21 cellular contexts compared by ENCODE assay signal in the genomic region with DNA sequence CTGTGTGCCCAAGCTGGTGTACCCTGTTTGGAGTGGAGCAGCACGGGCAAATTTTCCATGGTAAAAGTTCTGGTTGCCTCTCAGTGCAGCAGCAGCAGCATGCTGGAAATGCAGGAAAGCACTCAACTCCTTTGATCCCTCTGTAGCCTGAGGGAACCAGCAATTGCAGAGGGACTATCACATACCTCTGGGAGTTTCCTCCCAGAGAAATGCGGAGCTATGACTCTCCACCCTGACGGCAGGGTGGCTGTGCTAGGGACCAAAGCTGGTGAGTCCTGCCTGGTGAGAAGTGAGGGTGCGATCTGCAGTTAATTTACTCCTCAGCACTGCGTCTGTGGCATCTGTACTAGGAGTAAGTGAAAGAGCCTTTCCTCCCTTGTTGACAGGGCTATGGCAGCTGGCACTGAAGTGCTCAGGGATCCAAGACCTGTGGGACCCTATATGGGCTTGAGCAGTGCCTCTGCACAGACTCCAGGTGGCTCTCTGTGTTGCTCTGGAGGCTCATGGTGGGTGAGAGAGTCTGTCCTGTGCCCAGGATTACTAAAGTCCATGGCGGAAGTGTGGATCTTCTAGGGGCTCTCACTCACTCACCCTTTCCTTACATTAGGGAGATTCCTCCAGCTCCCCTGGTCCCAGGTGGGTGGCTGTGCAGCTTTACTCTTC.
"Had no signal": no experiment of that assay in that cellular context is flagged by ENCODE, and none has a peak within 500 bp of the region (broad histone marks: within the 10 kb centered on the region; RNA-seq: fewer than 3 reads in every experiment).

No MANE protein-coding gene starts in this region.

- ATAC-seq: activated CD8-positive, alpha-beta T cell treated with anti-CD3 and anti-CD28 coated beads, Interleukin-2, amount 10 ng/mL, durations not matched to agents 7 days and 5 days; activated naive CD4-positive, alpha-beta T cell treated with anti-CD3 and anti-CD28 coated beads, Interleukin-2, amount 50 U/mL, for 72 hours; foreskin keratinocyte; mucosa of descending colon; T-cell had no signal

- H3K27ac Mint-ChIP-seq: activated CD8-positive, alpha-beta T cell treated with anti-CD3 and anti-CD28 coated beads, Interleukin-2, amount 10 ng/mL, durations not matched to agents 7 days and 5 days; activated naive CD4-positive, alpha-beta T cell treated with anti-CD3 and anti-CD28 coated beads, Interleukin-2, amount 50 U/mL, for 72 hours; activated T-helper 1 cell treated with anti-CD3 and anti-CD28 coated beads, Interleukin-12 subunit alpha, Interleukin-12 subunit beta, Interleukin-2, Interleukin-4 antibody, amounts not matched to agents 30 ng/mL and 10 ng/mL and 1 ng/mL, durations not matched to agents 14 hours and 24 hours and 36 hours; memory B cell; T-cell; T-helper 2 cell treated with Interferon-gamma antibody and Interleukin-4, amounts not matched to agents 5 μg/mL and 100 μg/mL, for 36 hours had no signal

- H3K27me3 Mint-ChIP-seq: memory B cell, T-cell had no signal

- H3K9me3 ChIP-seq: sigmoid colon, testis, upper lobe of left lung had no signal

- H3K27me3 ChIP-seq: foreskin keratinocyte, sigmoid colon, testis, upper lobe of left lung had no signal

- H3K36me3 Mint-ChIP-seq: memory B cell, T-cell had no signal

- H3K4me3 ChIP-seq: mucosa of descending colon, sigmoid colon, testis, upper lobe of left lung had no signal

- H3K4me1 ChIP-seq: foreskin keratinocyte, sigmoid colon, testis, upper lobe of left lung had no signal

- H3K27ac ChIP-seq: foreskin keratinocyte, sigmoid colon, testis, upper lobe of left lung, VCaP had no signal

- DNase-seq: activated CD4-positive, alpha-beta T cell treated with anti-CD3 and anti-CD28 coated beads, Interleukin-2, amount 50 U/mL, for 1 hour; activated CD4-positive, CD25-positive, alpha-beta regulatory T cell treated with anti-CD3 and anti-CD28 coated beads, Interleukin-2, amount 50 U/mL, for 72 hours; activated CD8-positive, alpha-beta T cell treated with anti-CD3 and anti-CD28 coated beads, Interleukin-2, amount 10 ng/mL, durations not matched to agents 7 days and 5 days; activated gamma-delta T cell treated with Interleukin-2 at 50 U/mL for 16 hours; central memory CD4-positive, alpha-beta T cell; dermis blood vessel endothelial cell; effector CD8-positive, alpha-beta T cell; foreskin keratinocyte; mucosa of descending colon; retina; sigmoid colon; stimulated activated CD4-positive, alpha-beta T cell treated with anti-CD3 and anti-CD28 coated beads, Interleukin-4, amount 100 ng/mL, for 1 hour; stimulated activated naive CD4-positive, alpha-beta T cell; T-cell; testis; upper lobe of left lung had no signal

- H3K36me3 ChIP-seq: sigmoid colon, upper lobe of left lung had no signal

- H3K4me3 Mint-ChIP-seq: activated CD8-positive, alpha-beta T cell treated with anti-CD3 and anti-CD28 coated beads, Interleukin-2, amount 10 ng/mL, durations not matched to agents 7 days and 5 days; activated T-helper 1 cell treated with anti-CD3 and anti-CD28 coated beads, Interleukin-12 subunit alpha, Interleukin-12 subunit beta, Interleukin-2, Interleukin-4 antibody, amounts not matched to agents 30 ng/mL and 10 ng/mL and 1 ng/mL, durations not matched to agents 14 hours and 24 hours and 36 hours; memory B cell; T-cell; T-helper 2 cell treated with Interferon-gamma antibody and Interleukin-4, amounts not matched to agents 5 μg/mL and 100 μg/mL, for 36 hours had no signal

- H3K4me1 Mint-ChIP-seq: memory B cell, T-cell had no signal
